Comparison of ENCODE assay signal across 9 cellular contexts in the genomic region with DNA sequence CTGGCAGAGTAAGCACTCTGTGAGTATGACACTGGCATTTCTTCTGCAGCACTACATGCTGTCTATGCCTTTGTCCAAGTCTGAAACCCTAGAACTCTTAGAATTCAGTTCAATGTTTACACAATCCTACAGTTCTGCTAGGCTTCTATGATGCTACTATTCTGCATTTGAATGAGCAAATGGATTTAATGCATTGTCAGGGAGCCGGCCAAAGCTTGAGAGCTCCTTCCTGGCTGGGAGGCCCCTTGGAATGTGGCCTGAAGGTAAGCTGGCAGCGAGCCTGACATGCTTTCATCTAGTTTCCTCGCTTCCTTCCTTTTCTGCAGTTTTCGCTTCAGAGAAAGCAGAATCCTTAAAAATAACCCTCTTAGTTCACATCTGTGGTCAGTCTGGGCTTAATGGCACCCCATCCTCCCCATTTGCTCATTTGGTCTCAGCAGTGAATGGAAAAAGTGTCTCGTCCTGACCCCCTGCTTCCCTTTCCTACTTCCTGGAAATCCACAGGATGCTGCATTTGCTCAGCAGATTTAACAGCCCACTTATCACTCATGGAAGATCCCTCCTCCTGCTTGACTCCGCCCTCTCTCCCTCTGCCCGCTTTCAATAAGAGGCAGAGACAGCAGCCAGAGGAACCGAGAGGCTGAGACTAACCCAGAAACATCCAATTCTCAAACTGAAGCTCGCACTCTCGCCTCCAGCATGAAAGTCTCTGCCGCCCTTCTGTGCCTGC. TPM values are rescaled to one million over a fixed set of nuclear protein-coding genes. Genes with fewer than 3 reads are reported as not detected.
A peak's percentile ranks its signal among the peaks of the same experiment; 100 is the strongest.
DNase-seq lines count a peak whose midpoint lies in the region; ATAC-seq and TF ChIP-seq lines count a peak whose summit lies in the region.
"Had no signal": no experiment of that assay in that cellular context is flagged by ENCODE, and none has a peak within 500 bp of the region (broad histone marks: within the 10 kb centered on the region; RNA-seq: fewer than 3 reads in every experiment).

A gene (plus strand): TSS at position 635 of the 730 bp plus-strand sequence. CDS start 65 bp downstream, at position 700.

- H3K9me3 ChIP-seq in right atrium auricular region = no peaks in the 10 kb centered on the region

- peak within 1 kb of the TSS; percentile 73 to 87 for H3K27ac ChIP-seq in right atrium auricular region

- ATAC-seq in GM18909 (IDR thresholded peaks at IDR 0.05; ENCODE audit: poor library complexity, unreplicated experiment) = no peak

- peaks cover 0 to 78% of the 10 kb centered on the region in 2 donors for H3K4me1 ChIP-seq in right atrium auricular region

- TF ChIP-seq CTCF in right atrium auricular region (IDR thresholded peaks at IDR 0.05) = no peak

- peak within 1 kb of the TSS; percentile 37 to 51 for H3K4me3 ChIP-seq in right atrium auricular region

- DNase-seq in NCI-H1417 (lab: John Stamatoyannopoulos, UW) = peak in 2 of 3 experiments; percentile 8 to 71
- no peak for DNase-seq in NCI-H1417 treated with DMSO at 0.1 percent for 48 hours (lab: John Stamatoyannopoulos, UW)
- peak in 33 of 58 donors; percentile 7 to 74 (median 36) for DNase-seq in anterior cingulate cortex (lab: John Stamatoyannopoulos, UW)
- DNase-seq in right atrium auricular region (ENCODE audit: low spot score) = peak; percentile 88
- DNase-seq in renal cortical epithelial cell (ENCODE audit: low read depth) = peak; percentile 88
- DNase-seq in stimulated activated CD8-positive, alpha-beta memory T cell treated with anti-CD3 and anti-CD28 coated beads, Interleukin-4, amount 100 ng/mL, for 48 hours = no peak
- DNase-seq in activated CD4-positive, alpha-beta T cell treated with anti-CD3 and anti-CD28 coated beads, Interleukin-2, amount 50 U/mL, for 48 hours = no peak
- DNase-seq: activated B cell treated with CpG ODN at 0.5 μM for 24 hours had no signal

- H3K27me3 ChIP-seq in right atrium auricular region = no peaks in the 10 kb centered on the region

- no peaks in the 10 kb centered on the region for H3K36me3 ChIP-seq in right atrium auricular region

RNA-seq across cellular contexts. Expression of the gene that starts here (rescaled TPM):
- total RNA-seq in right atrium auricular region = 100 to 1,000 TPM in 1 of 2 donors, 10 to 100 TPM in 1; 46.3 to 118 TPM
- 29.2 and 148 TPM in 2 replicates for total RNA-seq in renal cortical epithelial cell

Comparison
In these comparisons a context has a peak if more than half of its experiments do, and no peak if none do; other contexts are left out.
1. DNase-seq: peak in NCI-H1417 (2 of 3), anterior cingulate cortex (33 of 58), right atrium auricular region (single experiment) and renal cortical epithelial cell (single experiment); none in NCI-H1417 treated with DMSO at 0.1 percent for 48 hours (single experiment), stimulated activated CD8-positive, alpha-beta memory T cell treated with anti-CD3 and anti-CD28 coated beads, Interleukin-4, amount 100 ng/mL, for 48 hours (single experiment) and activated CD4-positive, alpha-beta T cell treated with anti-CD3 and anti-CD28 coated beads, Interleukin-2, amount 50 U/mL, for 48 hours (0 of 2).